Comparison of ENCODE assay signal across 20 cellular contexts in genomic region chr13:114049626-114050101, GRCh38.
DNase-seq lines count a peak whose midpoint lies in the region; ATAC-seq and TF ChIP-seq lines count a peak whose summit lies in the region.
"Had no signal": no experiment of that assay in that cellular context is flagged by ENCODE, and none has a peak within 500 bp of the region (broad histone marks: within the 10 kb centered on the region; RNA-seq: fewer than 3 reads in every experiment).

No MANE protein-coding gene starts in this region.

- H3K9me3 ChIP-seq in Loucy (ENCODE audit: insufficient read depth, low read depth, low read length): no peaks in the 10 kb centered on the region
- no peaks in the 10 kb centered on the region for H3K9me3 ChIP-seq in endodermal cell (ENCODE audit: control insufficient read depth, low read length)
- H3K9me3 ChIP-seq: stomach, upper lobe of right lung had no signal

- H3K27me3 Mint-ChIP-seq in activated naive CD4-positive, alpha-beta T cell treated with anti-CD3 and anti-CD28 coated beads, Interleukin-2, amount 10 ng/mL, durations not matched to agents 7 days and 5 days: no peaks in the 10 kb centered on the region
- no peaks in the 10 kb centered on the region for H3K27me3 Mint-ChIP-seq in endodermal cell (ENCODE audit: insufficient read depth)
- no peaks in the 10 kb centered on the region for H3K27me3 Mint-ChIP-seq in stimulated activated memory B cell treated with anti-CD40 and anti-IgM and Interleukin-4, amounts not matched to agents 10 μg/mL and 1 μg/mL and 100 μg/mL, for 72 hours
- H3K27me3 Mint-ChIP-seq: activated naive CD8-positive, alpha-beta T cell treated with anti-CD3 and anti-CD28 coated beads, Interleukin-2, amount 10 ng/mL, durations not matched to agents 7 days and 5 days had no signal

- H3K27me3 ChIP-seq in Loucy (ENCODE audit: insufficient read depth, low read length, poor library complexity, severe bottlenecking) (no peaks in the 10 kb centered on the region), endodermal cell (ENCODE audit: control insufficient read depth, insufficient read depth, low read length, poor library complexity, severe bottlenecking) (no peaks in the 10 kb centered on the region)
- H3K27me3 ChIP-seq: right atrium auricular region, stomach, upper lobe of right lung had no signal

- ATAC-seq in stimulated activated memory B cell treated with anti-CD40 and anti-IgM and Interleukin-4, amounts not matched to agents 10 μg/mL and 1 μg/mL and 100 μg/mL, for 72 hours: peak; percentile 3
- no peak for ATAC-seq in HG03571 (IDR thresholded peaks at IDR 0.05; ENCODE audit: unreplicated experiment)

- H3K27ac ChIP-seq in endodermal cell (ENCODE audit: low read depth, low read length): no peak overlapping the region
- H3K27ac ChIP-seq: epithelial cell of prostate, right atrium auricular region, stomach, upper lobe of right lung, VCaP had no signal

- no peak overlapping the region for H2AFZ ChIP-seq in Loucy (ENCODE audit: low read length)

- H3K9me2 ChIP-seq in Loucy (replicated peaks; ENCODE audit: low read depth, low read length): no peaks in the 10 kb centered on the region

- peaks cover 74% of the 10 kb centered on the region for H3K36me3 Mint-ChIP-seq in activated naive CD4-positive, alpha-beta T cell treated with anti-CD3 and anti-CD28 coated beads, Interleukin-2, amount 10 ng/mL, durations not matched to agents 7 days and 5 days
- H3K36me3 Mint-ChIP-seq in endodermal cell (ENCODE audit: low read depth): peaks cover 2% of the 10 kb centered on the region
- H3K36me3 Mint-ChIP-seq in stimulated activated memory B cell treated with anti-CD40 and anti-IgM and Interleukin-4, amounts not matched to agents 10 μg/mL and 1 μg/mL and 100 μg/mL, for 72 hours: peaks cover 16% of the 10 kb centered on the region

- peaks cover 39% of the 10 kb centered on the region for H3K79me2 ChIP-seq in Loucy (ENCODE audit: insufficient read depth, low read length)

- no peak overlapping the region for H3K4me3 ChIP-seq in Loucy (ENCODE audit: low read length, poor library complexity, severe bottlenecking)
- no peak overlapping the region for H3K4me3 ChIP-seq in endodermal cell (ENCODE audit: low read length)
- H3K4me3 ChIP-seq: right atrium auricular region, stomach, upper lobe of right lung had no signal

- 91 to 95% methylated on average over 12 to 18 of the region's 18 CpGs for WGBS in endodermal cell (ENCODE audit: insufficient coverage in 1 of 2, insufficient read length in 1 of 2), 2 experiments

- peak overlapping the region; percentile 67 for H3K27ac Mint-ChIP-seq in activated naive CD4-positive, alpha-beta T cell treated with anti-CD3 and anti-CD28 coated beads, Interleukin-2, amount 10 ng/mL, durations not matched to agents 7 days and 5 days
- H3K27ac Mint-ChIP-seq in endodermal cell: peak overlapping the region; percentile 30
- H3K27ac Mint-ChIP-seq in stimulated activated memory B cell treated with anti-CD40 and anti-IgM and Interleukin-4, amounts not matched to agents 10 μg/mL and 1 μg/mL and 100 μg/mL, for 72 hours: peak overlapping the region; percentile 88

- peaks cover 6% of the 10 kb centered on the region; the same call in 1 of the 2 replicates for H3F3A ChIP-seq in Loucy (ENCODE audit: low read depth)

- H3K9me3 Mint-ChIP-seq in activated naive CD4-positive, alpha-beta T cell treated with anti-CD3 and anti-CD28 coated beads, Interleukin-2, amount 10 ng/mL, durations not matched to agents 7 days and 5 days: peaks cover under 1% of the 10 kb centered on the region
- no peaks in the 10 kb centered on the region for H3K9me3 Mint-ChIP-seq in endodermal cell
- H3K9me3 Mint-ChIP-seq in stimulated activated memory B cell treated with anti-CD40 and anti-IgM and Interleukin-4, amounts not matched to agents 10 μg/mL and 1 μg/mL and 100 μg/mL, for 72 hours: no peaks in the 10 kb centered on the region
- H3K9me3 Mint-ChIP-seq: activated naive CD8-positive, alpha-beta T cell treated with anti-CD3 and anti-CD28 coated beads, Interleukin-2, amount 10 ng/mL, durations not matched to agents 7 days and 5 days had no signal

- TF ChIP-seq CTCF in Loucy (conservative IDR thresholded peaks at IDR 0.05; ENCODE audit: low read length) (no peak), endodermal cell (conservative IDR thresholded peaks at IDR 0.05) (no peak)

- H3K4me1 Mint-ChIP-seq in activated naive CD4-positive, alpha-beta T cell treated with anti-CD3 and anti-CD28 coated beads, Interleukin-2, amount 10 ng/mL, durations not matched to agents 7 days and 5 days: peaks cover 63% of the 10 kb centered on the region
- H3K4me1 Mint-ChIP-seq in endodermal cell: no peaks in the 10 kb centered on the region
- peaks cover 85% of the 10 kb centered on the region for H3K4me1 Mint-ChIP-seq in stimulated activated memory B cell treated with anti-CD40 and anti-IgM and Interleukin-4, amounts not matched to agents 10 μg/mL and 1 μg/mL and 100 μg/mL, for 72 hours

- peaks cover 17% of the 10 kb centered on the region; the same call in 1 of the 2 replicates for H3K36me3 ChIP-seq in Loucy (ENCODE audit: insufficient read depth, low read length)
- H3K36me3 ChIP-seq in endodermal cell (ENCODE audit: control insufficient read depth, insufficient read depth, low read length): no peaks in the 10 kb centered on the region

- H3K4me2 ChIP-seq in Loucy (ENCODE audit: low read depth, low read length, poor library complexity, severe bottlenecking): peak overlapping the region; percentile 41

- CTCF ChIA-PET in activated naive CD4-positive, alpha-beta T cell treated with anti-CD3 and anti-CD28 coated beads, Interleukin-2, amount 10 ng/mL, durations not matched to agents 7 days and 5 days (lab: Charles Lee): no interaction called here

- H3K4me1 ChIP-seq in Loucy (ENCODE audit: insufficient read depth, low read length, poor library complexity, severe bottlenecking) (peaks cover 48% of the 10 kb centered on the region), endodermal cell (ENCODE audit: control insufficient read depth, insufficient read depth, low read length) (no peaks in the 10 kb centered on the region)
- H3K4me1 ChIP-seq: right atrium auricular region had no signal

- peaks cover 17% of the 10 kb centered on the region for H4K20me1 ChIP-seq in Loucy (ENCODE audit: insufficient read depth, low read length, poor library complexity, severe bottlenecking)

- no peak overlapping the region for H3K4me3 Mint-ChIP-seq in activated naive CD4-positive, alpha-beta T cell treated with anti-CD3 and anti-CD28 coated beads, Interleukin-2, amount 10 ng/mL, durations not matched to agents 7 days and 5 days
- no peak overlapping the region for H3K4me3 Mint-ChIP-seq in endodermal cell
- peak overlapping the region; percentile 13 for H3K4me3 Mint-ChIP-seq in stimulated activated memory B cell treated with anti-CD40 and anti-IgM and Interleukin-4, amounts not matched to agents 10 μg/mL and 1 μg/mL and 100 μg/mL, for 72 hours

- DNase-seq in activated naive CD4-positive, alpha-beta T cell treated with anti-CD3 and anti-CD28 coated beads, Interleukin-2, amount 10 ng/mL, durations not matched to agents 7 days and 5 days: no peak
- DNase-seq in activated naive CD4-positive, alpha-beta T cell treated with Interleukin-2 at 50 U/mL for 16 hours: no peak
- no peak for DNase-seq in endodermal cell
- no peak for DNase-seq in NCI-H345 treated with DMSO at 0.1 percent for 48 hours (lab: John Stamatoyannopoulos, UW; ENCODE audit: unreplicated experiment)
- no peak for DNase-seq in GM19240 (ENCODE audit: insufficient read length, low spot score)
- DNase-seq: activated naive CD8-positive, alpha-beta T cell treated with anti-CD3 and anti-CD28 coated beads, Interleukin-2, amount 10 ng/mL, durations not matched to agents 7 days and 5 days; cortex of kidney; foreskin melanocyte; HCEC 1CT; MV-4-11; NCI-H187 treated with DMSO at 0.1 percent for 48 hours; NCI-H446 treated with DMSO at 0.1 percent for 48 hours; stomach; upper lobe of right lung had no signal

- H3K9ac ChIP-seq in Loucy (ENCODE audit: low read depth, low read length, poor library complexity, severe bottlenecking) (no peak overlapping the region), endodermal cell (ENCODE audit: extremely low read depth, low read length, poor library complexity, severe bottlenecking) (no peak overlapping the region)

Comparison
In these comparisons a context has a peak if more than half of its experiments do, and no peak if none do; other contexts are left out.
1. H3K27ac Mint-ChIP-seq: peak in every context shown above with its lines; median percentile 88 in stimulated activated memory B cell treated with anti-CD40 and anti-IgM and Interleukin-4, amounts not matched to agents 10 μg/mL and 1 μg/mL and 100 μg/mL, for 72 hours; 67 in activated naive CD4-positive, alpha-beta T cell treated with anti-CD3 and anti-CD28 coated beads, Interleukin-2, amount 10 ng/mL, durations not matched to agents 7 days and 5 days; 30 in endodermal cell.